In genomic region chr10:32983333-32983909, GRCh38 we compare ENCODE assay signal across 9 cellular contexts. TPM values are rescaled to one million over a fixed set of nuclear protein-coding genes. Genes with fewer than 3 reads are reported as not detected.
DNase-seq lines count a peak whose midpoint lies in the region; ATAC-seq and TF ChIP-seq lines count a peak whose summit lies in the region.
"Had no signal": no experiment of that assay in that cellular context is flagged by ENCODE, and none has a peak within 500 bp of the region (broad histone marks: within the 10 kb centered on the region; RNA-seq: fewer than 3 reads in every experiment).

No MANE protein-coding gene starts in this region.

- no peaks in the 10 kb centered on the region for H3K9me3 Mint-ChIP-seq in CD8-positive, alpha-beta T cell
- no peaks in the 10 kb centered on the region for H3K9me3 Mint-ChIP-seq in nephron

- no peaks in the 10 kb centered on the region for H3K27me3 Mint-ChIP-seq in CD8-positive, alpha-beta T cell (ENCODE audit: low read depth)
- peaks cover 3% of the 10 kb centered on the region for H3K27me3 Mint-ChIP-seq in nephron (ENCODE audit: low read depth)

- H3K9me3 ChIP-seq in CD8-positive, alpha-beta T cell (ENCODE audit: low read length) = no peaks in the 10 kb centered on the region
- H3K9me3 ChIP-seq in MG63 (no peaks in the 10 kb centered on the region), left ventricle myocardium inferior (replicated peaks) (no peaks in the 10 kb centered on the region)

- H3K36me3 ChIP-seq in CD8-positive, alpha-beta T cell (ENCODE audit: insufficient read depth, low read length) = no peaks in the 10 kb centered on the region
- H3K36me3 ChIP-seq in MG63 = no peaks in the 10 kb centered on the region
- H3K36me3 ChIP-seq in left ventricle myocardium inferior = no peaks in the 10 kb centered on the region

- no peak overlapping the region for H3K27ac ChIP-seq in CD8-positive, alpha-beta T cell (ENCODE audit: low read depth, low read length)
- no peak overlapping the region for H3K27ac ChIP-seq in left ventricle myocardium inferior (replicated peaks)

- CTCF ChIA-PET in CD8-positive, alpha-beta T cell (lab: Charles Lee) = interaction anchor here (1.0 to 1.3 kb wide), 2 partner anchors 25 to 172 kb away, joined by 3 read pairs; no protein-coding TSS in a partner anchor

- intact Hi-C loops in CD8-positive, alpha-beta T cell (cut with DNase I, micrococcal nuclease) = loop anchor here in 1 of 2 experiments (5.0 kb wide), 1 partner anchor 164 kb away; no protein-coding TSS in a partner anchor
- intact Hi-C loops in left ventricle myocardium inferior (cut with micrococcal nuclease) = no loop called here

- H3K4me1 ChIP-seq in CD8-positive, alpha-beta T cell (ENCODE audit: insufficient read depth, low read length) = peaks cover 25% of the 10 kb centered on the region
- H3K4me1 ChIP-seq in left ventricle myocardium inferior = peaks cover 43% of the 10 kb centered on the region

- no peak overlapping the region for H3K4me3 ChIP-seq in CD8-positive, alpha-beta T cell (ENCODE audit: low read depth, low read length)
- no peak overlapping the region for H3K4me3 ChIP-seq in MG63
- H3K4me3 ChIP-seq in choroid plexus epithelial cell (ENCODE audit: low read depth, low read length) = no peak overlapping the region
- no peak overlapping the region for H3K4me3 ChIP-seq in left ventricle myocardium inferior

- peak in 4 of 7 experiments; percentile 9 to 42 (median 24) for DNase-seq in CD8-positive, alpha-beta T cell
- DNase-seq in MG63 = peak; percentile 90
- DNase-seq in choroid plexus epithelial cell (ENCODE audit: low read depth) = peak; percentile 95
- no peak for DNase-seq in left ventricle myocardium inferior
- no peak for DNase-seq in middle frontal gyrus (ENCODE audit: extremely low spot score, low spot score)
- DNase-seq: NCI-H187 had no signal

- H3K27me3 ChIP-seq in CD8-positive, alpha-beta T cell (ENCODE audit: insufficient read depth, low read length) = no peaks in the 10 kb centered on the region
- no peaks in the 10 kb centered on the region for H3K27me3 ChIP-seq in MG63
- no peaks in the 10 kb centered on the region for H3K27me3 ChIP-seq in left ventricle myocardium inferior (ENCODE audit: low read depth)

- POLR2A ChIA-PET in CD8-positive, alpha-beta T cell (lab: Charles Lee) = no interaction called here

- ATAC-seq in CD8-positive, alpha-beta T cell = peak; percentile 21
- no peak for ATAC-seq in GM21717 (IDR thresholded peaks at IDR 0.05; ENCODE audit: unreplicated experiment)
- no peak for ATAC-seq in GM18517 (IDR thresholded peaks at IDR 0.05; ENCODE audit: unreplicated experiment)

- peak overlapping the region; percentile 64 for H3K27ac Mint-ChIP-seq in CD8-positive, alpha-beta T cell
- H3K27ac Mint-ChIP-seq in nephron = peak overlapping the region; percentile 35 to 96 (median 87)

- peaks cover 2% of the 10 kb centered on the region for H3K36me3 Mint-ChIP-seq in CD8-positive, alpha-beta T cell
- no peaks in the 10 kb centered on the region for H3K36me3 Mint-ChIP-seq in nephron (ENCODE audit: low read depth)

- H3K4me3 Mint-ChIP-seq in CD8-positive, alpha-beta T cell = no peak overlapping the region
- no peak overlapping the region for H3K4me3 Mint-ChIP-seq in nephron

- TF ChIP-seq CTCF in CD8-positive, alpha-beta T cell (IDR thresholded peaks at IDR 0.05) = no peak
- no peak for TF ChIP-seq CTCF in choroid plexus epithelial cell (conservative IDR thresholded peaks at IDR 0.05; ENCODE audit: low read depth, low read length)
- TF ChIP-seq CTCF in nephron (IDR thresholded peaks at IDR 0.05; ENCODE audit: unreplicated experiment in 3 of 3) = no peak
- no peak for TF ChIP-seq CTCF in left ventricle myocardium inferior (IDR thresholded peaks at IDR 0.05; ENCODE audit: borderline replicate concordance)

- peaks cover 34% of the 10 kb centered on the region for H3K4me1 Mint-ChIP-seq in CD8-positive, alpha-beta T cell (ENCODE audit: low read depth)
- peaks cover 19% of the 10 kb centered on the region for H3K4me1 Mint-ChIP-seq in nephron

RNA-seq across cellular contexts. Expression of gene ITGB1, which starts 25.4 kb away (rescaled TPM):
- 10 to 100 TPM; 34.2 to 34.5 TPM for total RNA-seq in CD8-positive, alpha-beta T cell
- total RNA-seq in MG63 (2014; rRNA removed; shearing (Covaris generic); ENCODE audit: low replicate concordance) = 715 and 2,345 TPM in 2 replicates
- total RNA-seq in left ventricle myocardium inferior = 542 TPM

Comparison
In these comparisons a context has a peak if more than half of its experiments do, and no peak if none do; other contexts are left out.
1. DNase-seq: peak in CD8-positive, alpha-beta T cell (4 of 7), MG63 (single experiment) and choroid plexus epithelial cell (single experiment); none in left ventricle myocardium inferior (single experiment) and middle frontal gyrus (single experiment).
2. RNA of gene ITGB1, which starts 25.4 kb away (total RNA-seq): 715 to 2,345 TPM in MG63 and 542 TPM in left ventricle myocardium inferior (single experiment); 34.2 to 34.5 TPM in CD8-positive, alpha-beta T cell; every median in the first group is over 10 times any median in the second.